In genomic region chr2:144989580-144990270, GRCh38 we compare ENCODE assay signal across 21 cellular contexts.
DNase-seq lines count a peak whose midpoint lies in the region; ATAC-seq and TF ChIP-seq lines count a peak whose summit lies in the region.
"Had no signal": no experiment of that assay in that cellular context is flagged by ENCODE, and none has a peak within 500 bp of the region (broad histone marks: within the 10 kb centered on the region; RNA-seq: fewer than 3 reads in every experiment).

No MANE protein-coding gene starts in this region.

- no peaks in the 10 kb centered on the region for H4K20me1 ChIP-seq in GM23338 (replicated peaks; ENCODE audit: insufficient read depth)
- H4K20me1 ChIP-seq: BLaER1 treated with 17β-estradiol and CSF1 and Interleukin-3, amounts not matched to agents 10 nM and 100 nM had no signal

- no CpG with 5 or more reads among the region's 2 CpGs for WGBS in trophoblast cell (ENCODE audit: extremely low coverage, insufficient coverage, insufficient read length)

- no peak overlapping the region for H3K18ac ChIP-seq in trophoblast cell (ENCODE audit: low read length)

- H3K4me3 Mint-ChIP-seq in GM23338 (no peak overlapping the region), brain (peak overlapping the region in 2 of 5 experiments; percentile 10 to 33)
- H3K4me3 Mint-ChIP-seq in activated CD4-positive, alpha-beta memory T cell treated with anti-CD3 and anti-CD28 coated beads for 36 hours: no peak overlapping the region
- H3K4me3 Mint-ChIP-seq: CD4-positive, alpha-beta T cell; IgD-negative memory B cell had no signal

- H3K4me1 ChIP-seq in GM23338 (ENCODE audit: insufficient read depth): peaks cover 5% of the 10 kb centered on the region; the same call in 1 of the 2 replicates
- H3K4me1 ChIP-seq in left lung: peaks cover 5 to 6% of the 10 kb centered on the region in 2 donors
- H3K4me1 ChIP-seq in trophoblast cell (ENCODE audit: control insufficient read depth in 1 of 2, insufficient read depth in 2 of 2, low read length in 2 of 2): no peaks in the 10 kb centered on the region

- H3K27ac ChIP-seq in GM23338 (ENCODE audit: low read depth) (no peak overlapping the region), left lung (no peak overlapping the region), trophoblast cell (ENCODE audit: low read depth, low read length) (no peak overlapping the region)
- H3K27ac ChIP-seq: BLaER1 treated with 17β-estradiol and CSF1 and Interleukin-3, amounts not matched to agents 10 nM and 100 nM; KMS-11; PC-9 had no signal

- H3K9me3 Mint-ChIP-seq in GM23338 (peaks cover 33% of the 10 kb centered on the region), brain (peaks cover 15 to 35% (median 27%) of the 10 kb centered on the region in 5 experiments)
- H3K9me3 Mint-ChIP-seq in activated CD4-positive, alpha-beta memory T cell treated with anti-CD3 and anti-CD28 coated beads for 36 hours: no peaks in the 10 kb centered on the region

- no peaks in the 10 kb centered on the region for H3F3A ChIP-seq in GM23338 (replicated peaks; ENCODE audit: low read depth)

- H3K4me3 ChIP-seq in GM23338 (no peak overlapping the region), left lung (no peak overlapping the region), trophoblast cell (ENCODE audit: low read depth, low read length) (no peak overlapping the region)
- H3K4me3 ChIP-seq: BLaER1 treated with 17β-estradiol and CSF1 and Interleukin-3, amounts not matched to agents 10 nM and 100 nM; PC-9 had no signal

- H3K9me2 ChIP-seq in GM23338 (ENCODE audit: insufficient read depth): no peaks in the 10 kb centered on the region

- ATAC-seq in GM23338 (no peak), left lung (peak; percentile 90), esophagus mucosa (no peak)

- H3K9ac ChIP-seq in trophoblast cell (ENCODE audit: low read length): no peak overlapping the region
- H3K9ac ChIP-seq: BLaER1 treated with 17β-estradiol and CSF1 and Interleukin-3, amounts not matched to agents 10 nM and 100 nM; KMS-11 had no signal

- H3K4me2 ChIP-seq in GM23338 (no peak overlapping the region), trophoblast cell (ENCODE audit: low read length) (no peak overlapping the region)
- H3K4me2 ChIP-seq: KMS-11, PC-9 had no signal

- DNase-seq in GM23338 (ENCODE audit: low spot score) (no peak), left lung (no peak), retina (peak; percentile 19), trophoblast cell (no peak), kidney tubule cell (ENCODE audit: low spot score) (no peak)
- DNase-seq in activated CD4-positive, alpha-beta memory T cell treated with anti-CD3 and anti-CD28 coated beads for 36 hours: no peak
- DNase-seq: CD4-positive, alpha-beta T cell; GOT3; HCEC 1CT; MM.1S; NCI-H2029; NCI-H446; NCI-H524 treated with DMSO at 0.1 percent for 48 hours; NCI-H774; PC-9; Right ventricle myocardium superior had no signal

- H3K27me3 Mint-ChIP-seq in GM23338 (ENCODE audit: insufficient read depth, low read depth, poor library complexity) (peaks cover 4% of the 10 kb centered on the region), brain (peaks cover 3% of the 10 kb centered on the region)
- peaks cover 2% of the 10 kb centered on the region for H3K27me3 Mint-ChIP-seq in activated CD4-positive, alpha-beta memory T cell treated with anti-CD3 and anti-CD28 coated beads for 36 hours
- H3K27me3 Mint-ChIP-seq: CD4-positive, alpha-beta T cell had no signal

- no peak overlapping the region for H2BK12ac ChIP-seq in trophoblast cell (ENCODE audit: low read length)

- H3K36me3 ChIP-seq in GM23338 (ENCODE audit: insufficient read depth): 0 out of 2 replicates have a peak, but pooled peaks cover 5% of the 10 kb centered on the region
- no peaks in the 10 kb centered on the region for H3K36me3 ChIP-seq in left lung
- H3K36me3 ChIP-seq in trophoblast cell (ENCODE audit: control insufficient read depth in 1 of 2, insufficient read depth in 2 of 2, low read length in 2 of 2): no peaks in the 10 kb centered on the region
- H3K36me3 ChIP-seq: BLaER1 treated with 17β-estradiol and CSF1 and Interleukin-3, amounts not matched to agents 10 nM and 100 nM had no signal

- H3K4me1 Mint-ChIP-seq in GM23338 (peaks cover 19% of the 10 kb centered on the region), brain (peaks cover 18% of the 10 kb centered on the region)
- H3K4me1 Mint-ChIP-seq in activated CD4-positive, alpha-beta memory T cell treated with anti-CD3 and anti-CD28 coated beads for 36 hours (ENCODE audit: low read depth): no peaks in the 10 kb centered on the region

- intact Hi-C loops in left lung (cut with DNase I): no loop called here
- intact Hi-C loops in activated CD4-positive, alpha-beta memory T cell treated with anti-CD3 and anti-CD28 coated beads for 36 hours (cut with micrococcal nuclease): no loop called here

- H3K79me2 ChIP-seq in GM23338 (replicated peaks; ENCODE audit: insufficient read depth): no peaks in the 10 kb centered on the region
- no peaks in the 10 kb centered on the region for H3K79me2 ChIP-seq in trophoblast cell (ENCODE audit: control insufficient read depth, insufficient read depth, low read length, poor library complexity)

- peaks cover 0 to 23% of the 10 kb centered on the region in 2 donors for H3K9me3 ChIP-seq in left lung
- H3K9me3 ChIP-seq in trophoblast cell (ENCODE audit: insufficient read depth, low read depth, low read length): no peaks in the 10 kb centered on the region

- no peak overlapping the region for H4K91ac ChIP-seq in trophoblast cell (ENCODE audit: low read depth, low read length)

- H3K14ac ChIP-seq in trophoblast cell (ENCODE audit: low read length): no peak overlapping the region

- H4K8ac ChIP-seq in trophoblast cell (ENCODE audit: low read depth, low read length): no peak overlapping the region

- H3K36me3 Mint-ChIP-seq in GM23338 (ENCODE audit: low read depth): peaks cover 43% of the 10 kb centered on the region
- H3K36me3 Mint-ChIP-seq in brain: peaks cover 19% of the 10 kb centered on the region
- no peaks in the 10 kb centered on the region for H3K36me3 Mint-ChIP-seq in activated CD4-positive, alpha-beta memory T cell treated with anti-CD3 and anti-CD28 coated beads for 36 hours
- H3K36me3 Mint-ChIP-seq: IgD-negative memory B cell had no signal

- POLR2A ChIA-PET in activated CD4-positive, alpha-beta memory T cell treated with anti-CD3 and anti-CD28 coated beads for 36 hours (lab: Charles Lee): no interaction called here

- no peak overlapping the region for H2BK120ac ChIP-seq in trophoblast cell (ENCODE audit: insufficient read depth, low read length, poor library complexity)

- H4K12ac ChIP-seq in trophoblast cell (ENCODE audit: low read depth, low read length): no peak overlapping the region

- no peak overlapping the region for H3K23ac ChIP-seq in trophoblast cell (ENCODE audit: low read length)

- H3K27me3 ChIP-seq in GM23338 (ENCODE audit: insufficient read depth) (no peaks in the 10 kb centered on the region), left lung (no peaks in the 10 kb centered on the region), trophoblast cell (ENCODE audit: insufficient read depth, low read length) (no peaks in the 10 kb centered on the region)
- H3K27me3 ChIP-seq: BLaER1 treated with 17β-estradiol and CSF1 and Interleukin-3, amounts not matched to agents 10 nM and 100 nM had no signal

- H2AK5ac ChIP-seq in trophoblast cell (ENCODE audit: low read length): no peak overlapping the region

- H3K27ac Mint-ChIP-seq in GM23338 (peak overlapping the region; percentile 37; the same call in 1 of the 2 replicates), brain (peak overlapping the region in 3 of 5 experiments; percentile 58 to 72 (median 71))
- H3K27ac Mint-ChIP-seq in activated CD4-positive, alpha-beta memory T cell treated with anti-CD3 and anti-CD28 coated beads for 36 hours: no peak overlapping the region
- H3K27ac Mint-ChIP-seq: CD4-positive, alpha-beta T cell; IgD-negative memory B cell had no signal

- no peak for TF ChIP-seq CTCF in GM23338 (conservative IDR thresholded peaks at IDR 0.05; ENCODE audit: low read depth in 2 of 2)
- no peak for TF ChIP-seq CTCF in brain (conservative IDR thresholded peaks at IDR 0.05)
- no peak for TF ChIP-seq CTCF in left lung (IDR thresholded peaks at IDR 0.05)

- no peak overlapping the region for H2BK5ac ChIP-seq in trophoblast cell (ENCODE audit: low read depth, low read length, poor library complexity)

- H2AFZ ChIP-seq in GM23338: no peak overlapping the region
- H2AFZ ChIP-seq in trophoblast cell (ENCODE audit: insufficient read depth, low read length, poor library complexity): no peak overlapping the region
- H2AFZ ChIP-seq: PC-9 had no signal

- no peak overlapping the region for H3K4ac ChIP-seq in trophoblast cell (ENCODE audit: low read depth, low read length)

- H3K79me1 ChIP-seq in trophoblast cell (ENCODE audit: low read length): no peaks in the 10 kb centered on the region

- CTCF ChIA-PET in activated CD4-positive, alpha-beta memory T cell treated with anti-CD3 and anti-CD28 coated beads for 36 hours (lab: Charles Lee): interaction anchor here (1.0 kb wide), 1 partner anchor 643 kb away, joined by 3 read pairs; no protein-coding TSS in a partner anchor

TF ChIP-seq in GM23338, 12 proteins besides CTCF, POLR2A, EP300 and RAD21 (continues in another document):
- TF ChIP-seq REST (IDR thresholded peaks at IDR 0.05; ENCODE audit: unreplicated experiment) (no peak), EZH2phosphoT487 (IDR thresholded peaks at IDR 0.05; ENCODE audit: unreplicated experiment) (no peak), NANOG (IDR thresholded peaks at IDR 0.05; ENCODE audit: borderline replicate concordance) (no peak)
